In the genomic region with DNA sequence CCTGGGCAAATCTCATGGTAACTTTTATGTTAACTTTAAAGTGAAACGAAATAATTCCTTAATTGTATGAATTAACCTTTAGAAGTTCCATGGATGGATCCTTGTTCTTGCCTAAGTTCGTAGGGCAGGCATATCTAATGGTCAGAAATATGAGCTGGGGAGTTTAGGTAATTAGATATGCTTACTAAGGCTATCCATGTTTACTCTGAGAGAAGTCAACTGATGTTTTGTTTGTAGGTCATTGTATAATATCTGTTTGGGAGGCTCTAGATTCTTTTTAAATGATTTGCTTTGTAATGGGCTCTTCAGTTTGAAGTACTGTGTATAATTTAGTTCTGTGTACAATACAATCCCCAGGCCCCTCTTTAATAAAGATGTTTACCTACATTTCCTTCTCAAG, we compare ENCODE assay signal across 24 cellular contexts.
DNase-seq lines count a peak whose midpoint lies in the region; ATAC-seq and TF ChIP-seq lines count a peak whose summit lies in the region.
"Had no signal": no experiment of that assay in that cellular context is flagged by ENCODE, and none has a peak within 500 bp of the region (broad histone marks: within the 10 kb centered on the region; RNA-seq: fewer than 3 reads in every experiment).

No MANE protein-coding gene starts in this region.

- POLR2A ChIA-PET in activated CD8-positive, alpha-beta T cell treated with anti-CD3 and anti-CD28 coated beads, Interleukin-2, amount 10 ng/mL, durations not matched to agents 7 days and 5 days (lab: Charles Lee), result no interaction called here
- POLR2A ChIA-PET in activated CD8-positive, alpha-beta T cell treated with anti-CD3 and anti-CD28 coated beads for 36 hours (lab: Charles Lee), result interaction anchor here (0.6 kb wide), 1 partner anchor 105 kb away, joined by 4 read pairs; no protein-coding TSS in a partner anchor

- peaks cover 2% of the 10 kb centered on the region for H3K36me3 Mint-ChIP-seq in activated CD8-positive, alpha-beta T cell treated with anti-CD3 and anti-CD28 coated beads, Interleukin-2, amount 10 ng/mL, durations not matched to agents 7 days and 5 days (ENCODE audit: low read depth)
- no peaks in the 10 kb centered on the region for H3K36me3 Mint-ChIP-seq in activated CD8-positive, alpha-beta T cell treated with anti-CD3 and anti-CD28 coated beads for 36 hours (ENCODE audit: low read depth)
- H3K36me3 Mint-ChIP-seq: naive B cell, type B pancreatic cell had no signal

- peaks cover 31% of the 10 kb centered on the region for H3K4me1 Mint-ChIP-seq in activated CD8-positive, alpha-beta T cell treated with anti-CD3 and anti-CD28 coated beads, Interleukin-2, amount 10 ng/mL, durations not matched to agents 7 days and 5 days (ENCODE audit: low read depth)
- H3K4me1 Mint-ChIP-seq in activated CD8-positive, alpha-beta T cell treated with anti-CD3 and anti-CD28 coated beads for 36 hours (ENCODE audit: low read depth), result peaks cover 35% of the 10 kb centered on the region

- H3K27ac Mint-ChIP-seq in activated CD8-positive, alpha-beta T cell treated with anti-CD3 and anti-CD28 coated beads, Interleukin-2, amount 10 ng/mL, durations not matched to agents 7 days and 5 days, result peak overlapping the region; percentile 2
- H3K27ac Mint-ChIP-seq in activated CD8-positive, alpha-beta T cell treated with anti-CD3 and anti-CD28 coated beads for 36 hours, result no peak overlapping the region
- H3K27ac Mint-ChIP-seq: activated CD4-positive, alpha-beta memory T cell treated with anti-CD3 and anti-CD28 coated beads, Interleukin-2, amount 10 ng/mL, durations not matched to agents 7 days and 5 days; B cell; naive B cell; type B pancreatic cell had no signal

- intact Hi-C loops in activated CD8-positive, alpha-beta T cell treated with anti-CD3 and anti-CD28 coated beads for 36 hours (cut with micrococcal nuclease), result no loop called here

- H3K9me3 Mint-ChIP-seq in activated CD8-positive, alpha-beta T cell treated with anti-CD3 and anti-CD28 coated beads, Interleukin-2, amount 10 ng/mL, durations not matched to agents 7 days and 5 days (ENCODE audit: insufficient read depth), result no peaks in the 10 kb centered on the region
- no peaks in the 10 kb centered on the region for H3K9me3 Mint-ChIP-seq in activated CD8-positive, alpha-beta T cell treated with anti-CD3 and anti-CD28 coated beads for 36 hours
- H3K9me3 Mint-ChIP-seq: activated CD4-positive, alpha-beta memory T cell treated with anti-CD3 and anti-CD28 coated beads, Interleukin-2, amount 10 ng/mL, durations not matched to agents 7 days and 5 days; type B pancreatic cell had no signal

- no peak for TF ChIP-seq CTCF in activated CD8-positive, alpha-beta T cell treated with anti-CD3 and anti-CD28 coated beads for 36 hours (IDR thresholded peaks at IDR 0.05)

- no peak for ATAC-seq in activated CD8-positive, alpha-beta T cell treated with anti-CD3 and anti-CD28 coated beads, Interleukin-2, amount 10 ng/mL, durations not matched to agents 7 days and 5 days
- ATAC-seq in activated CD8-positive, alpha-beta T cell treated with anti-CD3 and anti-CD28 coated beads for 36 hours, result no peak
- ATAC-seq in activated CD4-positive, CD25-positive, alpha-beta regulatory T cell treated with anti-CD3 and anti-CD28 coated beads, Interleukin-2, amount 50 U/mL, for 24 hours, result no peak
- ATAC-seq in SK-N-SH treated with all-trans-retinoic acid at 6 μM for 48 hours, result no peak
- ATAC-seq: A549, HCT116 had no signal

- DNase-seq in activated CD8-positive, alpha-beta T cell treated with anti-CD3 and anti-CD28 coated beads, Interleukin-2, amount 10 ng/mL, durations not matched to agents 7 days and 5 days, result no peak
- no peak for DNase-seq in activated CD8-positive, alpha-beta T cell treated with anti-CD3 and anti-CD28 coated beads for 36 hours
- peak; percentile 25 for DNase-seq in NCI-H1417 treated with DMSO at 0.1 percent for 48 hours (lab: John Stamatoyannopoulos, UW)
- peak; percentile 73 for DNase-seq in NCI-H748 treated with DMSO at 0.1 percent for 48 hours (lab: John Stamatoyannopoulos, UW)
- no peak for DNase-seq in hypothalamus (lab: John Stamatoyannopoulos, UW)
- no peak for DNase-seq in EL
- DNase-seq: activated CD4-positive, alpha-beta memory T cell treated with anti-CD3 and anti-CD28 coated beads, Interleukin-2, amount 10 ng/mL, durations not matched to agents 7 days and 5 days; activated effector memory CD4-positive, alpha-beta T cell treated with anti-CD3 and anti-CD28 coated beads, Interleukin-2, amount 50 U/mL, for 16 hours; activated T-cell treated with anti-CD3 and anti-CD28 coated beads for 4 hours; Caco-2; Kasumi-1; left ventricle myocardium inferior; naive B cell; NCI-H1436 treated with DMSO at 0.1 percent for 48 hours; NCI-H446; occipital lobe; Peyer's patch; SIG-M5 had no signal

- H3K27me3 Mint-ChIP-seq in activated CD8-positive, alpha-beta T cell treated with anti-CD3 and anti-CD28 coated beads, Interleukin-2, amount 10 ng/mL, durations not matched to agents 7 days and 5 days (ENCODE audit: low read depth), result no peaks in the 10 kb centered on the region
- no peaks in the 10 kb centered on the region for H3K27me3 Mint-ChIP-seq in activated CD8-positive, alpha-beta T cell treated with anti-CD3 and anti-CD28 coated beads for 36 hours
- H3K27me3 Mint-ChIP-seq: activated CD4-positive, alpha-beta memory T cell treated with anti-CD3 and anti-CD28 coated beads, Interleukin-2, amount 10 ng/mL, durations not matched to agents 7 days and 5 days; B cell; naive B cell; type B pancreatic cell had no signal

- CTCF ChIA-PET in activated CD8-positive, alpha-beta T cell treated with anti-CD3 and anti-CD28 coated beads, Interleukin-2, amount 10 ng/mL, durations not matched to agents 7 days and 5 days (lab: Charles Lee), result interaction anchor here (1.6 kb wide), 1 partner anchor 74 kb away, joined by 4 read pairs; no protein-coding TSS in a partner anchor
- CTCF ChIA-PET in activated CD8-positive, alpha-beta T cell treated with anti-CD3 and anti-CD28 coated beads for 36 hours (lab: Charles Lee), result no interaction called here

- no peak overlapping the region for H3K4me3 Mint-ChIP-seq in activated CD8-positive, alpha-beta T cell treated with anti-CD3 and anti-CD28 coated beads, Interleukin-2, amount 10 ng/mL, durations not matched to agents 7 days and 5 days
- no peak overlapping the region for H3K4me3 Mint-ChIP-seq in activated CD8-positive, alpha-beta T cell treated with anti-CD3 and anti-CD28 coated beads for 36 hours
- H3K4me3 Mint-ChIP-seq: activated CD4-positive, alpha-beta memory T cell treated with anti-CD3 and anti-CD28 coated beads, Interleukin-2, amount 10 ng/mL, durations not matched to agents 7 days and 5 days; B cell; naive B cell; type B pancreatic cell had no signal

TF ChIP-seq in SK-N-SH treated with all-trans-retinoic acid at 6 μM for 48 hours, 23 proteins besides CTCF, POLR2A, EP300 and RAD21 (continues in another document):
- TF ChIP-seq, protein P1, sequence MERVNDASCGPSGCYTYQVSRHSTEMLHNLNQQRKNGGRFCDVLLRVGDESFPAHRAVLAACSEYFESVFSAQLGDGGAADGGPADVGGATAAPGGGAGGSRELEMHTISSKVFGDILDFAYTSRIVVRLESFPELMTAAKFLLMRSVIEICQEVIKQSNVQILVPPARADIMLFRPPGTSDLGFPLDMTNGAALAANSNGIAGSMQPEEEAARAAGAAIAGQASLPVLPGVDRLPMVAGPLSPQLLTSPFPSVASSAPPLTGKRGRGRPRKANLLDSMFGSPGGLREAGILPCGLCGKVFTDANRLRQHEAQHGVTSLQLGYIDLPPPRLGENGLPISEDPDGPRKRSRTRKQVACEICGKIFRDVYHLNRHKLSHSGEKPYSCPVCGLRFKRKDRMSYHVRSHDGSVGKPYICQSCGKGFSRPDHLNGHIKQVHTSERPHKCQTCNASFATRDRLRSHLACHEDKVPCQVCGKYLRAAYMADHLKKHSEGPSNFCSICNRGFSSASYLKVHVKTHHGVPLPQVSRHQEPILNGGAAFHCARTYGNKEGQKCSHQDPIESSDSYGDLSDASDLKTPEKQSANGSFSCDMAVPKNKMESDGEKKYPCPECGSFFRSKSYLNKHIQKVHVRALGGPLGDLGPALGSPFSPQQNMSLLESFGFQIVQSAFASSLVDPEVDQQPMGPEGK (CRISPR knock-in tag; IDR thresholded peaks at IDR 0.05; ENCODE audit: borderline replicate concordance), result no peak
- TF ChIP-seq, protein P2, sequence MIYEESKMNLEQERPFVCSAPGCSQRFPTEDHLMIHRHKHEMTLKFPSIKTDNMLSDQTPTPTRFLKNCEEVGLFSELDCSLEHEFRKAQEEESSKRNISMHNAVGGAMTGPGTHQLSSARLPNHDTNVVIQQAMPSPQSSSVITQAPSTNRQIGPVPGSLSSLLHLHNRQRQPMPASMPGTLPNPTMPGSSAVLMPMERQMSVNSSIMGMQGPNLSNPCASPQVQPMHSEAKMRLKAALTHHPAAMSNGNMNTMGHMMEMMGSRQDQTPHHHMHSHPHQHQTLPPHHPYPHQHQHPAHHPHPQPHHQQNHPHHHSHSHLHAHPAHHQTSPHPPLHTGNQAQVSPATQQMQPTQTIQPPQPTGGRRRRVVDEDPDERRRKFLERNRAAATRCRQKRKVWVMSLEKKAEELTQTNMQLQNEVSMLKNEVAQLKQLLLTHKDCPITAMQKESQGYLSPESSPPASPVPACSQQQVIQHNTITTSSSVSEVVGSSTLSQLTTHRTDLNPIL (CRISPR knock-in tag; IDR thresholded peaks at IDR 0.05; ENCODE audit: low read depth), result no peak
- TF ChIP-seq ZFP30 (CRISPR knock-in tag; IDR thresholded peaks at IDR 0.05), result no peak
- no peak for TF ChIP-seq ZC3H10 (CRISPR knock-in tag; IDR thresholded peaks at IDR 0.05)
- no peak for TF ChIP-seq RARB (CRISPR knock-in tag; IDR thresholded peaks at IDR 0.05)
- no peak for TF ChIP-seq OSR1 (CRISPR knock-in tag; IDR thresholded peaks at IDR 0.05)
- no peak for TF ChIP-seq CSDC2 (CRISPR knock-in tag; IDR thresholded peaks at IDR 0.05)
- TF ChIP-seq ZNF70 (CRISPR knock-in tag; IDR thresholded peaks at IDR 0.05), result no peak
- TF ChIP-seq PPARA (CRISPR knock-in tag; IDR thresholded peaks at IDR 0.05; ENCODE audit: borderline replicate concordance), result no peak
- no peak for TF ChIP-seq ARNTL (CRISPR knock-in tag; IDR thresholded peaks at IDR 0.05; ENCODE audit: borderline replicate concordance, low read depth)
- no peak for TF ChIP-seq TCF4 (CRISPR knock-in tag; IDR thresholded peaks at IDR 0.05; ENCODE audit: borderline replicate concordance)

Comparison
In these comparisons a context has a peak if more than half of its experiments do, and no peak if none do; other contexts are left out.
1. DNase-seq: peak in NCI-H1417 treated with DMSO at 0.1 percent for 48 hours (single experiment) and NCI-H748 treated with DMSO at 0.1 percent for 48 hours (single experiment); none in activated CD8-positive, alpha-beta T cell treated with anti-CD3 and anti-CD28 coated beads, Interleukin-2, amount 10 ng/mL, durations not matched to agents 7 days and 5 days (single experiment), activated CD8-positive, alpha-beta T cell treated with anti-CD3 and anti-CD28 coated beads for 36 hours (single experiment), hypothalamus (0 of 51) and EL (single experiment).